8 cellular contexts compared by ENCODE assay signal in the genomic region with DNA sequence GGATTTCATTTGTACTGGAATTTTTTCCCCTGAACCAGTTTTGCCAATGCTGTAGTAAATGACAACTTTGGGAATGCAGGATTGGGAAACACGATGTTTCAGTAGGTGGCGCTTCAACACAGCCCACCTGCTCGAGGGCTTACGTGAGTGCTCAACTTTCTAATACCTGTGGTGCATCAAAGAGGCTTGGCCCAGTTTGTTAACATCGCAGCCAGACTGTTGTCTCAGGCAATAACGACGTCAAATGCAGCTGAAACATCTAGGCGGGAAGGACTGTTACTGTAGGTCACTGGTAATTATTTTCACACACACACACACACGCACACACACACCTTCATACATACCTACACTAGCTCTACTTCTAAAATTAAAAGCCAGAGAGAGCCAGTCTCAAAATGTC.
DNase-seq lines count a peak whose midpoint lies in the region; ATAC-seq and TF ChIP-seq lines count a peak whose summit lies in the region.

No MANE protein-coding gene starts in this region.

- peak; percentile 79 for TF ChIP-seq CTCF in kidney epithelial cell (IDR thresholded peaks at IDR 0.05; ENCODE audit: insufficient read depth, low read length, poor library complexity, severe bottlenecking)
- TF ChIP-seq CTCF in adrenal gland (IDR thresholded peaks at IDR 0.05) = no peak

- H3K4me3 ChIP-seq in kidney epithelial cell (ENCODE audit: low read depth, low read length) (no peak overlapping the region), adrenal gland (no peak overlapping the region)

- WGBS in adrenal gland, 4 donors = 13 to 25% (median 16%) methylated on average over 5 to 9 of the region's 9 CpGs

- in situ Hi-C loops in G401 (cut with HindIII; ENCODE audit: low sequenced_read_pairs) = no loop called here

- H3K36me3 ChIP-seq in kidney epithelial cell (ENCODE audit: control insufficient read depth, insufficient read depth, low read length) (no peaks in the 10 kb centered on the region), adrenal gland (replicated peaks in 1 of 2) (no peaks in the 10 kb centered on the region)

- H3K27me3 ChIP-seq in kidney epithelial cell (ENCODE audit: control insufficient read depth, insufficient read depth, low read length) = no peaks in the 10 kb centered on the region
- H3K27me3 ChIP-seq in adrenal gland = no peaks in the 10 kb centered on the region

- ATAC-seq in HG02642 (IDR thresholded peaks at IDR 0.05; ENCODE audit: poor library complexity, unreplicated experiment) = no peak

- intact Hi-C loops in adrenal gland (cut with DNase I) = no loop called here

- peak; percentile 27 for DNase-seq in G401 (ENCODE audit: low spot score)
- DNase-seq in NCI-H146 (lab: John Stamatoyannopoulos, UW) = peak; percentile 96
- peak; percentile 13 for DNase-seq in amniotic stem cell (lab: John Stamatoyannopoulos, UW)
- peak; percentile 34 for DNase-seq in kidney epithelial cell (ENCODE audit: low read depth)
- DNase-seq in T-helper 9 cell = no peak
- no peak for DNase-seq in adrenal gland
- DNase-seq in activated effector memory CD4-positive, alpha-beta T cell treated with Interleukin-2 at 50 U/mL for 16 hours = no peak

- no peak for TF ChIP-seq POLR2A in adrenal gland (IDR thresholded peaks at IDR 0.05)

- H3K4me1 ChIP-seq in adrenal gland (replicated peaks in 1 of 2) = no peaks in the 10 kb centered on the region

- no peak overlapping the region for H3K27ac ChIP-seq in adrenal gland

- no peaks in the 10 kb centered on the region for H3K9me3 ChIP-seq in adrenal gland (replicated peaks in 1 of 3)

Comparison
In these comparisons a context has a peak if more than half of its experiments do, and no peak if none do; other contexts are left out.
1. DNase-seq: peak in G401 (single experiment), NCI-H146 (single experiment), amniotic stem cell (single experiment) and kidney epithelial cell (single experiment); none in T-helper 9 cell (single experiment), adrenal gland (0 of 7) and activated effector memory CD4-positive, alpha-beta T cell treated with Interleukin-2 at 50 U/mL for 16 hours (single experiment).